In the genomic region with DNA sequence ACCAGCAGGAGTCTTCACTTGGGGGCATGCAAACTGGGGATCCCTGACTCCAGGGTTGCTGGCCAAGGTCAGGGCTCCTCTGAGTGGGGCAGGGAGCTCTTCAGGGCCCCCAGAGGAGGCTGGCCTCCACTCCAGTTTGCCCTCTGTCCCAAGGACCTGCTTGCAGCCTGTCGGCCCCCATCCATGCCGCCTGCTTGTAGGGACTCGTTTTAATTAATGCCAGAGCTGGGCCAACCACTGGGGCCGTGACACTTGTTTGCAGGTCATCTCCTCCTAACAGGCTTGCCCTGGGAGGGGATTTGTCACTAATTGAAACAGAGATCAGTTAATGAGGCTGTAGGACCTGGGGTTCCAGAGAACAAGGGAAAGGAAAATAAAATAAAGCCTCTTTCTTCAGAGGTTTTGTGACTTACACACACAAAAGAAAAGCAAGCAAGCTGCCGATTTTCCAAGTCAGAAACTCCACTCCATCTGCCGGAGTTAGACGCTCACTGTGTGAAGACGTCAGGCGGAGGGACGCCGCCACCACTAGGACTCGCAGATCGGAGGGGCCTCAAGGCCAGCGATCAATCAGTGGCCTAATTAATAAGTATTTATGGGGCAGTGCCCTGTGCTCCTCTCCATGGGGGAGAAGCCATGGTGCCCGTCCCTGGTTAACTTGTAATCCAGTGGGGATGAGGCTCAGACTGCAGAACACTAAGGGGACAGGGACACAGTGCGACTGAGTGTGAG, we compare ENCODE assay signal across 20 cellular contexts.
DNase-seq lines count a peak whose midpoint lies in the region; ATAC-seq and TF ChIP-seq lines count a peak whose summit lies in the region.
"Had no signal": no experiment of that assay in that cellular context is flagged by ENCODE, and none has a peak within 500 bp of the region (broad histone marks: within the 10 kb centered on the region; RNA-seq: fewer than 3 reads in every experiment).

No MANE protein-coding gene starts in this region.

- no peak for DNase-seq in activated CD4-positive, alpha-beta T cell treated with anti-CD3 and anti-CD28 coated beads, Interleukin-2, amount 10 ng/mL, durations not matched to agents 7 days and 5 days
- no peak for DNase-seq in activated CD4-positive, alpha-beta T cell treated with anti-CD3 and anti-CD28 coated beads for 4 hours
- DNase-seq in coronary artery (ENCODE audit: low spot score) (peak; percentile 50), nephron progenitor cell (no peak), ureter (ENCODE audit: low spot score) (peak; percentile 36), lower lobe of right lung (no peak), DMS79 (lab: John Stamatoyannopoulos, UW) (no peak), 8988T (no peak)
- DNase-seq: activated naive CD8-positive, alpha-beta T cell treated with anti-CD3 and anti-CD28 coated beads for 36 hours; COR-L47; Kasumi-1; NCI-H1092; NCI-H2081 treated with DMSO at 0.1 percent for 48 hours; stimulated activated naive CD4-positive, alpha-beta T cell treated with Interleukin-2 at 50 U/mL for 16 hours; trophoblast cell had no signal

- no peak overlapping the region for H3K4me3 Mint-ChIP-seq in activated CD4-positive, alpha-beta T cell treated with anti-CD3 and anti-CD28 coated beads, Interleukin-2, amount 10 ng/mL, durations not matched to agents 7 days and 5 days
- no peak overlapping the region for H3K4me3 Mint-ChIP-seq in nephron progenitor cell
- H3K4me3 Mint-ChIP-seq: activated naive CD8-positive, alpha-beta T cell treated with anti-CD3 and anti-CD28 coated beads for 36 hours; activated T-helper 1 cell treated with anti-CD3 and anti-CD28 coated beads, Interleukin-12 subunit alpha, Interleukin-12 subunit beta, Interleukin-2, Interleukin-4 antibody, amounts not matched to agents 30 ng/mL and 10 ng/mL and 1 ng/mL, durations not matched to agents 14 hours and 24 hours and 36 hours; B cell; dendritic cell treated with granulocyte-macrophage colony-stimulating factor and Interleukin-4, amounts not matched to agents 40 ng/mL and 50 ng/mL, for 4 days had no signal

- H3K9me3 Mint-ChIP-seq in activated CD4-positive, alpha-beta T cell treated with anti-CD3 and anti-CD28 coated beads, Interleukin-2, amount 10 ng/mL, durations not matched to agents 7 days and 5 days, result no peaks in the 10 kb centered on the region
- no peaks in the 10 kb centered on the region for H3K9me3 Mint-ChIP-seq in nephron progenitor cell
- H3K9me3 Mint-ChIP-seq: activated naive CD8-positive, alpha-beta T cell treated with anti-CD3 and anti-CD28 coated beads for 36 hours; activated T-helper 1 cell treated with anti-CD3 and anti-CD28 coated beads, Interleukin-12 subunit alpha, Interleukin-12 subunit beta, Interleukin-2, Interleukin-4 antibody, amounts not matched to agents 30 ng/mL and 10 ng/mL and 1 ng/mL, durations not matched to agents 14 hours and 24 hours and 36 hours; dendritic cell treated with granulocyte-macrophage colony-stimulating factor and Interleukin-4, amounts not matched to agents 40 ng/mL and 50 ng/mL, for 4 days had no signal

- H3K36me3 ChIP-seq in lower lobe of right lung, result no peaks in the 10 kb centered on the region

- H3K9me3 ChIP-seq in lower lobe of right lung, result no peaks in the 10 kb centered on the region

- H3K27ac ChIP-seq in coronary artery (no peak overlapping the region), lower lobe of right lung (no peak overlapping the region)
- H3K27ac ChIP-seq: SK-N-MC had no signal

- no peaks in the 10 kb centered on the region for H3K4me1 Mint-ChIP-seq in activated CD4-positive, alpha-beta T cell treated with anti-CD3 and anti-CD28 coated beads, Interleukin-2, amount 10 ng/mL, durations not matched to agents 7 days and 5 days
- H3K4me1 Mint-ChIP-seq in nephron progenitor cell, result peaks cover 10% of the 10 kb centered on the region
- H3K4me1 Mint-ChIP-seq: activated naive CD8-positive, alpha-beta T cell treated with anti-CD3 and anti-CD28 coated beads for 36 hours; B cell had no signal

- TF ChIP-seq CTCF in coronary artery (IDR thresholded peaks at IDR 0.05) (no peak), nephron progenitor cell (IDR thresholded peaks at IDR 0.05) (no peak), lower lobe of right lung (IDR thresholded peaks at IDR 0.05) (no peak)

- H3K36me3 Mint-ChIP-seq in activated CD4-positive, alpha-beta T cell treated with anti-CD3 and anti-CD28 coated beads, Interleukin-2, amount 10 ng/mL, durations not matched to agents 7 days and 5 days (ENCODE audit: low read depth), result no peaks in the 10 kb centered on the region
- H3K36me3 Mint-ChIP-seq in nephron progenitor cell (ENCODE audit: low read depth), result no peaks in the 10 kb centered on the region
- H3K36me3 Mint-ChIP-seq: activated naive CD8-positive, alpha-beta T cell treated with anti-CD3 and anti-CD28 coated beads for 36 hours had no signal

- intact Hi-C loops in lower lobe of right lung (cut with DNase I), result no loop called here

- H3K4me1 ChIP-seq in lower lobe of right lung, result no peaks in the 10 kb centered on the region

- peak overlapping the region; percentile 46 for H3K27ac Mint-ChIP-seq in activated CD4-positive, alpha-beta T cell treated with anti-CD3 and anti-CD28 coated beads, Interleukin-2, amount 10 ng/mL, durations not matched to agents 7 days and 5 days
- peak overlapping the region; percentile 24 for H3K27ac Mint-ChIP-seq in nephron progenitor cell
- H3K27ac Mint-ChIP-seq: activated naive CD8-positive, alpha-beta T cell treated with anti-CD3 and anti-CD28 coated beads for 36 hours; activated T-helper 1 cell treated with anti-CD3 and anti-CD28 coated beads, Interleukin-12 subunit alpha, Interleukin-12 subunit beta, Interleukin-2, Interleukin-4 antibody, amounts not matched to agents 30 ng/mL and 10 ng/mL and 1 ng/mL, durations not matched to agents 14 hours and 24 hours and 36 hours; B cell; dendritic cell treated with granulocyte-macrophage colony-stimulating factor and Interleukin-4, amounts not matched to agents 40 ng/mL and 50 ng/mL, for 4 days had no signal

- H3K4me3 ChIP-seq in coronary artery (no peak overlapping the region), lower lobe of right lung (no peak overlapping the region)
- H3K4me3 ChIP-seq: SK-N-MC had no signal

- POLR2A ChIA-PET in activated CD4-positive, alpha-beta T cell treated with anti-CD3 and anti-CD28 coated beads, Interleukin-2, amount 10 ng/mL, durations not matched to agents 7 days and 5 days (lab: Charles Lee), result no interaction called here

- CTCF ChIA-PET in activated CD4-positive, alpha-beta T cell treated with anti-CD3 and anti-CD28 coated beads, Interleukin-2, amount 10 ng/mL, durations not matched to agents 7 days and 5 days (lab: Charles Lee), result interaction anchor here (0.7 to 2.6 kb wide), 2 partner anchors 9 to 182 kb away, joined by 3 to 10 read pairs; no protein-coding TSS in a partner anchor

- ATAC-seq in lower lobe of right lung, result no peak
- ATAC-seq: sciatic nerve had no signal

- no peaks in the 10 kb centered on the region for H3K27me3 ChIP-seq in lower lobe of right lung (ENCODE audit: low read depth)

- H3K27me3 Mint-ChIP-seq in activated CD4-positive, alpha-beta T cell treated with anti-CD3 and anti-CD28 coated beads, Interleukin-2, amount 10 ng/mL, durations not matched to agents 7 days and 5 days, result no peaks in the 10 kb centered on the region
- H3K27me3 Mint-ChIP-seq in nephron progenitor cell (ENCODE audit: low read depth, poor library complexity), result no peaks in the 10 kb centered on the region
- H3K27me3 Mint-ChIP-seq: activated naive CD8-positive, alpha-beta T cell treated with anti-CD3 and anti-CD28 coated beads for 36 hours; B cell; dendritic cell treated with granulocyte-macrophage colony-stimulating factor and Interleukin-4, amounts not matched to agents 40 ng/mL and 50 ng/mL, for 4 days had no signal

Comparison
In these comparisons a context has a peak if more than half of its experiments do, and no peak if none do; other contexts are left out.
1. DNase-seq: peak in coronary artery (single experiment) and ureter (single experiment); none in activated CD4-positive, alpha-beta T cell treated with anti-CD3 and anti-CD28 coated beads, Interleukin-2, amount 10 ng/mL, durations not matched to agents 7 days and 5 days (single experiment), activated CD4-positive, alpha-beta T cell treated with anti-CD3 and anti-CD28 coated beads for 4 hours (0 of 2), nephron progenitor cell (single experiment), lower lobe of right lung (single experiment), DMS79 (single experiment) and 8988T (single experiment).